ENCODE assay signal across 8 cellular contexts in the genomic region with DNA sequence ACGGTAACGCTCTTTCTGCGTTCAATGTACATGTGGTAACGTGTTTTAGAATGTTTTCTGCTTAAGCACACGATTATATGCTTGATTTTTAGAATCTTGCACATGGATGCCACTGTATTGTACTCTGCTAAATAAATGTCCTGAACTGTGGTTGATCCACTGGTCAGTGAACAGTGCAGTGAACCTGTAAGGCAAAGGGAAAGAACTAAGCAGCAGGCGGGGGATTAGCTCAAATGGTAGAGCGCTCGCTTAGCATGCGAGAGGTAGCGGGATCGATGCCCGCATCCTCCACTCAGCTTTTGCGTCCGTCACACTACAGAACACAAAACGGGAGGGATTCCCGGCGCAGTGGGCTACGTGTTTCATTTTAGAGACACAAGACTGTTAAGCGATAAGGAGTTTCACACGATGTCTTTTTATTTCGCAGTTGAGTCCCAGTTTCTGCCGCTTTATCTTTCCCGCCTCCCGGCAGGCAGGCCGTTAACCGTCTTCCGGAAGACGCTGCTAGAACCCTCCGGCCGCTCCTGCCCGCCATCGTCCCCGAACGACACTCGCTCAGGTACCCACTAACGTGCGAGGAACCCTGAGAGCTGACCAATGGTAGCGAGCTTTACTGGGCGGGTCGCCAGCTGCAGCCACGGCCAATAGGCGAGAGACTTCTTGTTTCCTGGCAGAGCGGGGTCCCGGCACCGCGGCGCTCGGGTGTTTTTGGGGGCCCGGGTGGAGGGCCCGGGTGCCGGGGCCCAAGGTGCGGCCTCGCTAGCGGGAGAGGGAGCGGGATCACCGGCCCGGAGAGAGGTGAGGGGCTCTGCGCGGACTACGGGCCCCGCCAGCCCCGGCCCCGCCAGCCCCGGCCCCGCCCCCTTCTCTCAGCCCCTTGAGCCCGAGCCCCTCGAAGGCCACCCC. TPM values are rescaled to one million over a fixed set of nuclear protein-coding genes. Genes with fewer than 3 reads are reported as not detected.
DNase-seq lines count a peak whose midpoint lies in the region; ATAC-seq, FAIRE-seq and TF ChIP-seq lines count a peak whose summit lies in the region.

A gene with protein sequence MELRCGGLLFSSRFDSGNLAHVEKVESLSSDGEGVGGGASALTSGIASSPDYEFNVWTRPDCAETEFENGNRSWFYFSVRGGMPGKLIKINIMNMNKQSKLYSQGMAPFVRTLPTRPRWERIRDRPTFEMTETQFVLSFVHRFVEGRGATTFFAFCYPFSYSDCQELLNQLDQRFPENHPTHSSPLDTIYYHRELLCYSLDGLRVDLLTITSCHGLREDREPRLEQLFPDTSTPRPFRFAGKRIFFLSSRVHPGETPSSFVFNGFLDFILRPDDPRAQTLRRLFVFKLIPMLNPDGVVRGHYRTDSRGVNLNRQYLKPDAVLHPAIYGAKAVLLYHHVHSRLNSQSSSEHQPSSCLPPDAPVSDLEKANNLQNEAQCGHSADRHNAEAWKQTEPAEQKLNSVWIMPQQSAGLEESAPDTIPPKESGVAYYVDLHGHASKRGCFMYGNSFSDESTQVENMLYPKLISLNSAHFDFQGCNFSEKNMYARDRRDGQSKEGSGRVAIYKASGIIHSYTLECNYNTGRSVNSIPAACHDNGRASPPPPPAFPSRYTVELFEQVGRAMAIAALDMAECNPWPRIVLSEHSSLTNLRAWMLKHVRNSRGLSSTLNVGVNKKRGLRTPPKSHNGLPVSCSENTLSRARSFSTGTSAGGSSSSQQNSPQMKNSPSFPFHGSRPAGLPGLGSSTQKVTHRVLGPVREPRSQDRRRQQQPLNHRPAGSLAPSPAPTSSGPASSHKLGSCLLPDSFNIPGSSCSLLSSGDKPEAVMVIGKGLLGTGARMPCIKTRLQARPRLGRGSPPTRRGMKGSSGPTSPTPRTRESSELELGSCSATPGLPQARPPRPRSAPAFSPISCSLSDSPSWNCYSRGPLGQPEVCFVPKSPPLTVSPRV (plus strand): TSS at position 673 of the 906 bp plus-strand sequence. CDS start 1,291 bp downstream, outside the sequence.

- H3K9me3 ChIP-seq in ovary (no peaks in the 10 kb centered on the region), thyroid gland (no peaks in the 10 kb centered on the region)

- H3K27ac ChIP-seq in ovary (peak within 1 kb of the TSS; percentile 74 to 87), thyroid gland (peak within 1 kb of the TSS; percentile 87 to 98 (median 94))

- peak; percentile 99 for DNase-seq in GM12891 (ENCODE audit: insufficient read length, low spot score)
- peak; percentile 81 for DNase-seq in NCI-H1417 treated with DMSO at 0.1 percent for 48 hours (lab: John Stamatoyannopoulos, UW)
- DNase-seq in SW 1271 (lab: John Stamatoyannopoulos, UW) = peak; percentile 94 to 97
- peak; percentile 95 for DNase-seq in activated naive CD8-positive, alpha-beta T cell treated with anti-CD3 and anti-CD28 coated beads, Interleukin-2, amount 10 ng/mL, durations not matched to agents 7 days and 5 days
- peak; percentile 95 for DNase-seq in Right ventricle myocardium inferior (ENCODE audit: missing footprints)
- peak; percentile 97 to 99 (median 98) for DNase-seq in ovary
- DNase-seq in thyroid gland = peak; percentile 96 to 97

- POLR2A ChIA-PET in activated naive CD8-positive, alpha-beta T cell treated with anti-CD3 and anti-CD28 coated beads, Interleukin-2, amount 10 ng/mL, durations not matched to agents 7 days and 5 days (lab: Charles Lee) = interaction anchor here (0.6 to 5.5 kb wide), 20 partner anchors 9 to 526 kb away, joined by 3 to 92 read pairs (median 4); a partner anchor contains a TSS

- no peak for TF ChIP-seq EP300 in ovary (IDR thresholded peaks at IDR 0.05)

- peak; percentile 96 for FAIRE-seq in GM12891 (lab: Jason Lieb, UNC)

- H3K4me1 Mint-ChIP-seq in activated naive CD8-positive, alpha-beta T cell treated with anti-CD3 and anti-CD28 coated beads, Interleukin-2, amount 10 ng/mL, durations not matched to agents 7 days and 5 days = peaks cover 26% of the 10 kb centered on the region

- H3K36me3 ChIP-seq in ovary (no peaks in the 10 kb centered on the region), thyroid gland (peaks cover 16 to 23% of the 10 kb centered on the region in 2 donors)

- H3K4me3 ChIP-seq in ovary = peak within 1 kb of the TSS; percentile 93
- H3K4me3 ChIP-seq in thyroid gland (replicated peaks in 1 of 3) = peak within 1 kb of the TSS; percentile 51 to 85 (median 77)

- peak within 1 kb of the TSS; percentile 99 for H3K27ac Mint-ChIP-seq in activated naive CD8-positive, alpha-beta T cell treated with anti-CD3 and anti-CD28 coated beads, Interleukin-2, amount 10 ng/mL, durations not matched to agents 7 days and 5 days

- H3K27me3 ChIP-seq in ovary (no peaks in the 10 kb centered on the region), thyroid gland (no peaks in the 10 kb centered on the region)

- peaks cover 4% of the 10 kb centered on the region for H3K9me3 Mint-ChIP-seq in activated naive CD8-positive, alpha-beta T cell treated with anti-CD3 and anti-CD28 coated beads, Interleukin-2, amount 10 ng/mL, durations not matched to agents 7 days and 5 days

- WGBS in ovary, 3 donors = 0 to 1% (median 1%) methylated on average over 53 to 67 of the region's 67 CpGs
- 1% methylated on average over 32 to 36 of the region's 67 CpGs for WGBS in thyroid gland, 2 donors

- H3K4me1 ChIP-seq in ovary (ENCODE audit: insufficient read depth) (peaks cover 5% of the 10 kb centered on the region), thyroid gland (peaks cover 10 to 13% of the 10 kb centered on the region in 2 donors)

- TF ChIP-seq POLR2A in GM12891 (IDR thresholded peaks at IDR 0.05; ENCODE audit: low read depth, low read length) = peak; percentile 78
- peak; percentile 92 for TF ChIP-seq POLR2A in ovary (IDR thresholded peaks at IDR 0.05)
- peak in 1 of 2 donors; percentile 74 for TF ChIP-seq POLR2A in thyroid gland (IDR thresholded peaks at IDR 0.05)

- ATAC-seq in HG02798 (IDR thresholded peaks at IDR 0.05; ENCODE audit: poor library complexity, unreplicated experiment) (peak; percentile 73), Right ventricle myocardium inferior (peak; percentile 83)
- peak; percentile 77 for ATAC-seq in activated naive CD8-positive, alpha-beta T cell treated with anti-CD3 and anti-CD28 coated beads, Interleukin-2, amount 10 ng/mL, durations not matched to agents 7 days and 5 days (ENCODE audit: low read depth)

- peaks cover 4% of the 10 kb centered on the region for H3K27me3 Mint-ChIP-seq in activated naive CD8-positive, alpha-beta T cell treated with anti-CD3 and anti-CD28 coated beads, Interleukin-2, amount 10 ng/mL, durations not matched to agents 7 days and 5 days

- peaks cover 13% of the 10 kb centered on the region for H3K36me3 Mint-ChIP-seq in activated naive CD8-positive, alpha-beta T cell treated with anti-CD3 and anti-CD28 coated beads, Interleukin-2, amount 10 ng/mL, durations not matched to agents 7 days and 5 days

- intact Hi-C loops in Right ventricle myocardium inferior (cut with DNase I) (loop anchor here (1.0 to 2.0 kb wide), 3 partner anchors 18 to 35 kb away; a partner anchor contains a TSS), ovary (cut with DNase I) (loop anchor here in 2 of 4 donors (5.0 kb wide), 1 partner anchor 36 kb away; a partner anchor contains a TSS), thyroid gland (cut with DNase I) (no loop called here)

- TF ChIP-seq CTCF in ovary (IDR thresholded peaks at IDR 0.05) = peak in 2 of 3 donors; percentile 20 to 23
- peak in 1 of 6 experiments; percentile 3 for TF ChIP-seq CTCF in thyroid gland (IDR thresholded peaks at IDR 0.05)

- peak within 1 kb of the TSS; percentile 97 for H3K4me3 Mint-ChIP-seq in activated naive CD8-positive, alpha-beta T cell treated with anti-CD3 and anti-CD28 coated beads, Interleukin-2, amount 10 ng/mL, durations not matched to agents 7 days and 5 days

TF ChIP-seq in GM12891, 5 proteins besides CTCF, POLR2A, EP300 and RAD21:
- TF ChIP-seq TAF1 (IDR thresholded peaks at IDR 0.05; ENCODE audit: low read depth, low read length) = peak; percentile 64; the same call in 1 of the 2 replicates
- TF ChIP-seq PAX5 (IDR thresholded peaks at IDR 0.05; ENCODE audit: insufficient read depth, low read length, severe bottlenecking) = peak; percentile 14
- peak; percentile 74 for TF ChIP-seq POLR2AphosphoS5 (IDR thresholded peaks at IDR 0.05; ENCODE audit: low read depth, low read length)
- no peak for TF ChIP-seq SPI1 (IDR thresholded peaks at IDR 0.05; ENCODE audit: low read depth, low read length)
- TF ChIP-seq POU2F2 (IDR thresholded peaks at IDR 0.05; ENCODE audit: low read depth, low read length) = peak; percentile 57

RNA-seq across cellular contexts. Expression of the gene that starts here (rescaled TPM):
- 17.6 TPM for polyA plus RNA-seq in GM12891 (2012; ENCODE audit: low read depth, missing spikeins)
- total RNA-seq in activated naive CD8-positive, alpha-beta T cell treated with anti-CD3 and anti-CD28 coated beads, Interleukin-2, amount 10 ng/mL, durations not matched to agents 7 days and 5 days = 10 to 100 TPM; 14.9 to 18.0 TPM
- total RNA-seq in Right ventricle myocardium inferior = 9.9 TPM
- total RNA-seq in ovary = 10 to 100 TPM; 11.7 to 26.9 (median 23.9) TPM
- 10 to 100 TPM; 17.6 to 24.8 TPM for polyA plus RNA-seq in ovary
- total RNA-seq in thyroid gland = 10 to 100 TPM; 29.1 to 40.0 (median 31.6) TPM

Comparison
In these comparisons a context has a peak if more than half of its experiments do, and no peak if none do; other contexts are left out.
1. Peak in every context shown above with its lines: DNase-seq, ATAC-seq, H3K4me3 ChIP-seq and H3K27ac ChIP-seq.